Comparison of ENCODE assay signal across 1 cellular context in the genomic region with DNA sequence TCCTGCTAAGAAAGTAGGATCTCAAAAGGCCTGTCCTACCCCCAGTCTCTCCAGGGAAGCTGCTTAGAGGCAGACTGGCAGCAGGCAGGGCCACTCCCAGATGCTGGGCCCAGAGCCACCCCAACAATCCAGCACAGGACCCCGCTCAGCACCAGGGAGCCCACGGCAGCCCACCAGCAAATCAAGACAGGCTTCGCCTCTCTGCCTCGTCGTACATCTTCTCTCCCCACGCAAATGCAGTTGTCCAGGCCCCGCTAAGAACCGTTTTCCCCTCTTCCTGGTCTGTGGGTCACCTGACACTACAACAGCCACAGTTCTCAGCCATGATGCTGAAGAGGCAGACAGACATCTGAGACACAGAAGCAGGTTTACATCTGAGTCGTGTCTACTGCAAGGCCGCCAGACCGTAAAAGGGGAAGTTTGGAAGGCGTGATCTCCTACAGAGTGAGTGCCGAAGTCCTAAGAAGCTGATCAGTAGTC.
TF ChIP-seq lines count a peak whose summit lies in the region.

No MANE protein-coding gene starts in this region.

TF ChIP-seq in HepG2, 621 proteins besides CTCF, POLR2A, EP300 and RAD21 (continued from another document):
- TF ChIP-seq, protein P1, sequence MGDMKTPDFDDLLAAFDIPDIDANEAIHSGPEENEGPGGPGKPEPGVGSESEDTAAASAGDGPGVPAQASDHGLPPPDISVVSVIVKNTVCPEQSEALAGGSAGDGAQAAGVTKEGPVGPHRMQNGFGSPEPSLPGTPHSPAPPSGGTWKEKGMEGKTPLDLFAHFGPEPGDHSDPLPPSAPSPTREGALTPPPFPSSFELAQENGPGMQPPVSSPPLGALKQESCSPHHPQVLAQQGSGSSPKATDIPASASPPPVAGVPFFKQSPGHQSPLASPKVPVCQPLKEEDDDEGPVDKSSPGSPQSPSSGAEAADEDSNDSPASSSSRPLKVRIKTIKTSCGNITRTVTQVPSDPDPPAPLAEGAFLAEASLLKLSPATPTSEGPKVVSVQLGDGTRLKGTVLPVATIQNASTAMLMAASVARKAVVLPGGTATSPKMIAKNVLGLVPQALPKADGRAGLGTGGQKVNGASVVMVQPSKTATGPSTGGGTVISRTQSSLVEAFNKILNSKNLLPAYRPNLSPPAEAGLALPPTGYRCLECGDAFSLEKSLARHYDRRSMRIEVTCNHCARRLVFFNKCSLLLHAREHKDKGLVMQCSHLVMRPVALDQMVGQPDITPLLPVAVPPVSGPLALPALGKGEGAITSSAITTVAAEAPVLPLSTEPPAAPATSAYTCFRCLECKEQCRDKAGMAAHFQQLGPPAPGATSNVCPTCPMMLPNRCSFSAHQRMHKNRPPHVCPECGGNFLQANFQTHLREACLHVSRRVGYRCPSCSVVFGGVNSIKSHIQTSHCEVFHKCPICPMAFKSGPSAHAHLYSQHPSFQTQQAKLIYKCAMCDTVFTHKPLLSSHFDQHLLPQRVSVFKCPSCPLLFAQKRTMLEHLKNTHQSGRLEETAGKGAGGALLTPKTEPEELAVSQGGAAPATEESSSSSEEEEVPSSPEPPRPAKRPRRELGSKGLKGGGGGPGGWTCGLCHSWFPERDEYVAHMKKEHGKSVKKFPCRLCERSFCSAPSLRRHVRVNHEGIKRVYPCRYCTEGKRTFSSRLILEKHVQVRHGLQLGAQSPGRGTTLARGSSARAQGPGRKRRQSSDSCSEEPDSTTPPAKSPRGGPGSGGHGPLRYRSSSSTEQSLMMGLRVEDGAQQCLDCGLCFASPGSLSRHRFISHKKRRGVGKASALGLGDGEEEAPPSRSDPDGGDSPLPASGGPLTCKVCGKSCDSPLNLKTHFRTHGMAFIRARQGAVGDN (CRISPR knock-in tag; IDR thresholded peaks at IDR 0.05) = no peak
- TF ChIP-seq PRPF4 (IDR thresholded peaks at IDR 0.05; ENCODE audit: low read depth, low read length, poor library complexity, severe bottlenecking) (no peak), CHD2 (IDR thresholded peaks at IDR 0.05; ENCODE audit: low read depth, low read length) (no peak)
